In the genomic region with DNA sequence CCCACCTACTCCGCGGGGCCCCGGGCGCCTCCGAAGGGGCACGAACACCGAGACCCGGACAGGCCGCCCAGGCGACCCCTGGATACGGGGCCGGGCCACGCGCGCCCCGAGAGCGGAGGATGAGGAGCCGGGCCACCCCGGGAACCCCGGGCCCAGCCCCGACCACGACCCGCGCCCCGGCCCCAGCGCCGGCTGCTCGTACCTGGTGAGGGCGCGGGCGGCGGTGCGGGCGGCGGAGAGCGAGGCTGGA, we compare ENCODE assay signal across 1 cellular context.
TF ChIP-seq lines count a peak whose summit lies in the region.

No MANE protein-coding gene starts in this region.

TF ChIP-seq in liver, 16 proteins besides CTCF, POLR2A, EP300 and RAD21 (continued from another document):
- TF ChIP-seq REST (IDR thresholded peaks at IDR 0.05) (no peak), HNF4A (conservative IDR thresholded peaks at IDR 0.05) (no peak), SP1 (IDR thresholded peaks at IDR 0.05) (no peak), JUND (IDR thresholded peaks at IDR 0.05) (no peak), YY1 (IDR thresholded peaks at IDR 0.05) (no peak), FOXA2 (IDR thresholded peaks at IDR 0.05) (no peak), HNF4G (IDR thresholded peaks at IDR 0.05) (no peak), EGR1 (IDR thresholded peaks at IDR 0.05; ENCODE audit: low read depth in 2 of 2) (no peak), NR2F2 (IDR thresholded peaks at IDR 0.05) (no peak), FOXA1 (IDR thresholded peaks at IDR 0.05) (no peak), ATF3 (IDR thresholded peaks at IDR 0.05) (no peak)
- TF ChIP-seq, protein P1, sequence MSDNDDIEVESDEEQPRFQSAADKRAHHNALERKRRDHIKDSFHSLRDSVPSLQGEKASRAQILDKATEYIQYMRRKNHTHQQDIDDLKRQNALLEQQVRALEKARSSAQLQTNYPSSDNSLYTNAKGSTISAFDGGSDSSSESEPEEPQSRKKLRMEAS (IDR thresholded peaks at IDR 0.05), result no peak
